ENCODE assay signal across 8 cellular contexts in genomic region chr20:37315293-37316110, GRCh38. TPM values are rescaled to one million over a fixed set of nuclear protein-coding genes. Genes with fewer than 3 reads are reported as not detected.
DNase-seq lines count a peak whose midpoint lies in the region; ATAC-seq and TF ChIP-seq lines count a peak whose summit lies in the region.

No MANE protein-coding gene starts in this region.

- in situ Hi-C loops in GM18951 (cut with MboI; ENCODE audit: low sequenced_read_pairs, unreplicated experiment) (no loop called here), astrocyte of the spinal cord (cut with HindIII; ENCODE audit: low sequenced_read_pairs) (no loop called here)

- ATAC-seq in HG03066 (IDR thresholded peaks at IDR 0.05; ENCODE audit: low read depth, unreplicated experiment) (peak; percentile 43), lower lobe of right lung (peak; percentile 64 to 82)

- H3K36me3 ChIP-seq in lower lobe of right lung, result peaks cover 50% of the 10 kb centered on the region
- no peaks in the 10 kb centered on the region for H3K36me3 ChIP-seq in urinary bladder (ENCODE audit: insufficient read depth)

- intact Hi-C loops in lower lobe of right lung (cut with DNase I), result no loop called here

- 45% methylated on average over 18 of the region's 18 CpGs for WGBS in urinary bladder

- peak overlapping the region; percentile 77 for H3K27ac ChIP-seq in lower lobe of right lung
- H3K27ac ChIP-seq in urinary bladder (ENCODE audit: low read depth), result peak overlapping the region; percentile 73

- H3K4me1 ChIP-seq in lower lobe of right lung (peaks cover 40% of the 10 kb centered on the region), urinary bladder (ENCODE audit: insufficient read depth) (peaks cover 2% of the 10 kb centered on the region)

- H3K9me3 ChIP-seq in lower lobe of right lung, result no peaks in the 10 kb centered on the region

- peak; percentile 26 for TF ChIP-seq POLR2A in GM18951 (IDR thresholded peaks at IDR 0.05; ENCODE audit: extremely low read depth, insufficient read depth, insufficient read length)

- TF ChIP-seq CTCF in astrocyte of the spinal cord (IDR thresholded peaks at IDR 0.05; ENCODE audit: low read depth, low read length) (no peak), lower lobe of right lung (IDR thresholded peaks at IDR 0.05) (no peak)

- no peaks in the 10 kb centered on the region for H3K27me3 ChIP-seq in lower lobe of right lung (ENCODE audit: low read depth)

- H3K4me3 ChIP-seq in astrocyte of the spinal cord (ENCODE audit: low read depth, low read length) (no peak overlapping the region), lower lobe of right lung (no peak overlapping the region), urinary bladder (ENCODE audit: low read depth, low read length) (no peak overlapping the region)

- DNase-seq in astrocyte of the spinal cord (ENCODE audit: low read depth, low spot score), result peak; percentile 61
- DNase-seq in lower lobe of right lung, result no peak
- no peak for DNase-seq in NCI-H2227 (lab: John Stamatoyannopoulos, UW; ENCODE audit: unreplicated experiment)
- no peak for DNase-seq in NCI-H2227 treated with DMSO at 0.1 percent for 48 hours (lab: John Stamatoyannopoulos, UW)
- no peak for DNase-seq in NCI-H2196 (lab: John Stamatoyannopoulos, UW; ENCODE audit: unreplicated experiment)

RNA-seq across cellular contexts. Expression of gene MANBAL, which starts 26.0 kb away (rescaled TPM):
- total RNA-seq in lower lobe of right lung, result 28.2 TPM
- 14.9 TPM for total RNA-seq in urinary bladder
- 133 TPM for polyA plus RNA-seq in urinary bladder

RNA-seq across cellular contexts. Expression of gene SRC, which starts 30.4 kb away (rescaled TPM):
- 72.7 TPM for total RNA-seq in lower lobe of right lung
- total RNA-seq in urinary bladder, result 26.9 TPM
- 53.2 TPM for polyA plus RNA-seq in urinary bladder

RNA-seq across cellular contexts. Expression of gene GHRH, which starts 53.9 kb away (rescaled TPM):
- total RNA-seq in lower lobe of right lung, result not detected
- not detected for total RNA-seq in urinary bladder
- polyA plus RNA-seq in urinary bladder, result not detected
